20 cellular contexts compared by ENCODE assay signal in the genomic region with DNA sequence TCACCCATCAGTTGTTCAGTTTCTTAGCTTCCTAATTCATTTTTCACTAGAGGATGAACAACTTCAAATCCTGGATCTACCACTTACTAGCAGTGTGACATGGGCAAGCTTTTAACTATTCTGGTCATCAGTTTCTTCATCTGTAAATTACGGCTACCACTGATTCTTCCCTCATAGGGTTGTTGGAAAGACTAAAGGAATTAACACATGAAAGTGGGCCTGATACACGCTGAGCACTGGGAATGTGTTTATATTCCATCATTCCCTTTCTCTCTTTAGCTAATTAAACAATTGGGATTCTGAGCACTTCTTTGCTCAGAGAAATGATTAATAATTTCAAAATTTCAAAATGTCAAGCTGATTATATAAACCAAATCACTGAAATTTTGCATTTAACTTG.
"Had no signal": no experiment of that assay in that cellular context is flagged by ENCODE, and none has a peak within 500 bp of the region (broad histone marks: within the 10 kb centered on the region; RNA-seq: fewer than 3 reads in every experiment).

No MANE protein-coding gene starts in this region.

- H3K27ac Mint-ChIP-seq: naive thymus-derived CD8-positive, alpha-beta T cell; nephron progenitor cell; stimulated activated effector memory CD8-positive, alpha-beta T cell treated with anti-CD3 and anti-CD28 coated beads, Interleukin-12 subunit alpha, Interleukin-12 subunit beta, amount 100 ng/mL, for 72 hours had no signal

- H3K4me1 Mint-ChIP-seq: naive thymus-derived CD8-positive, alpha-beta T cell; nephron progenitor cell; stimulated activated effector memory CD8-positive, alpha-beta T cell treated with anti-CD3 and anti-CD28 coated beads, Interleukin-12 subunit alpha, Interleukin-12 subunit beta, amount 100 ng/mL, for 72 hours had no signal

- H3K36me3 Mint-ChIP-seq: naive thymus-derived CD8-positive, alpha-beta T cell; stimulated activated effector memory CD8-positive, alpha-beta T cell treated with anti-CD3 and anti-CD28 coated beads, Interleukin-12 subunit alpha, Interleukin-12 subunit beta, amount 100 ng/mL, for 72 hours had no signal

- H3K27me3 Mint-ChIP-seq: naive thymus-derived CD8-positive, alpha-beta T cell had no signal

- H3K27me3 ChIP-seq: ovary, sigmoid colon, stomach, thyroid gland had no signal

- H3K4me1 ChIP-seq: lower lobe of right lung, psoas muscle, sigmoid colon, stomach, thyroid gland had no signal

- ATAC-seq: left ventricle myocardium superior; lower lobe of right lung; naive thymus-derived CD8-positive, alpha-beta T cell; psoas muscle; right cardiac atrium; stimulated activated effector memory CD8-positive, alpha-beta T cell treated with anti-CD3 and anti-CD28 coated beads, Interleukin-12 subunit alpha, Interleukin-12 subunit beta, amount 100 ng/mL, for 72 hours had no signal

- H3K36me3 ChIP-seq: lower lobe of right lung, ovary, sigmoid colon, stomach, thyroid gland had no signal

- H3K9me3 ChIP-seq: lower lobe of right lung, ovary, psoas muscle, sigmoid colon, stomach, thyroid gland had no signal

- H3K27ac ChIP-seq: dorsolateral prefrontal cortex, lower lobe of right lung, ovary, psoas muscle, sigmoid colon, stomach, thyroid gland had no signal

- H3K4me3 ChIP-seq: dorsolateral prefrontal cortex, lower lobe of right lung, ovary, psoas muscle, sigmoid colon, stomach, thyroid gland had no signal

- H3K4me3 Mint-ChIP-seq: naive thymus-derived CD8-positive, alpha-beta T cell; nephron progenitor cell; stimulated activated effector memory CD8-positive, alpha-beta T cell treated with anti-CD3 and anti-CD28 coated beads, Interleukin-12 subunit alpha, Interleukin-12 subunit beta, amount 100 ng/mL, for 72 hours had no signal

- DNase-seq: dorsolateral prefrontal cortex; effector CD4-positive, alpha-beta T cell; hypothalamus; left ventricle myocardium superior; lower lobe of right lung; naive thymus-derived CD8-positive, alpha-beta T cell; nephron progenitor cell; occipital lobe; ovary; posterior cingulate gyrus; psoas muscle; right cardiac atrium; sigmoid colon; stimulated activated CD4-positive, alpha-beta T cell treated with anti-CD3 and anti-CD28 coated beads, Interleukin-2, amount 100 ng/mL, for 24 hours; stimulated activated CD4-positive, alpha-beta T cell treated with anti-CD3 and anti-CD28 coated beads, Interleukin-4, amount 100 ng/mL, for 24 hours; stimulated activated naive CD4-positive, alpha-beta T cell treated with Interleukin-2 at 50 U/mL for 16 hours; stomach; thyroid gland; trophoblast cell had no signal
